ENCODE assay signal across 1 cellular context in the genomic region with DNA sequence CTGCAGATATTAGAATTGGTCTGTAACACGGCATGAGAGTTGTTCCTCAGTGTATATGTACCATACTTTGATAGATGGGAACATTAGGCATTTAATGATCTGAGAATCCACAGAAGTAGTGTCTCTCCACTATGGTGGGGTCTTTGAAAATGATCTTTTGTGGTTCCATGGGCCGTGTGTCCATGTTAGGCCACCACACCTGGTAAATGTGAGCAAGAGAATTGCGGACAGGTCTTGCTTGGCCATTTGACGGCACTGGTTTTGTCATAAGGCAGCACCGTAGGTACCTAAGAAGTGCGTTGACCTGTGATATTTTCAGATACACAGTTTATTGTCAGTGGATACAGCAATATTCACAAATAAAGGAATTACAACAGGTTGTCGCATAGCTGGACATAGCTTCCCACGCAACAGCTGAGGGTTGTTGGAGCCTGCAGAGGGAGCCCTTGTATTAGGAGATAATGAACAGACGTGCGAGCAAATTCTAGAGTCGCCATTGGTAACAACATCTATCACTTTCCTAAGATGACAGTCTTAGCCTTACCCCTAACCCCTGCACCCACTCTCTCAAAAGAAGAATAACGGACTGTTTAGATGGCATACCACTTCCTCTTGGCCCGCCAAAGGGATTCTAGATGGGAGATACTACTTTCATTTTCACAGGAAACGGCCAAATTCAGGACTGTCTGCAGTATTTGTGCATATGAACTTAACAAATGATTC.
TF ChIP-seq lines count a peak whose summit lies in the region.

No MANE protein-coding gene starts in this region.

TF ChIP-seq in K562, 482 proteins besides CTCF, POLR2A, EP300 and RAD21 (continued from another document):
- TF ChIP-seq, protein P1, sequence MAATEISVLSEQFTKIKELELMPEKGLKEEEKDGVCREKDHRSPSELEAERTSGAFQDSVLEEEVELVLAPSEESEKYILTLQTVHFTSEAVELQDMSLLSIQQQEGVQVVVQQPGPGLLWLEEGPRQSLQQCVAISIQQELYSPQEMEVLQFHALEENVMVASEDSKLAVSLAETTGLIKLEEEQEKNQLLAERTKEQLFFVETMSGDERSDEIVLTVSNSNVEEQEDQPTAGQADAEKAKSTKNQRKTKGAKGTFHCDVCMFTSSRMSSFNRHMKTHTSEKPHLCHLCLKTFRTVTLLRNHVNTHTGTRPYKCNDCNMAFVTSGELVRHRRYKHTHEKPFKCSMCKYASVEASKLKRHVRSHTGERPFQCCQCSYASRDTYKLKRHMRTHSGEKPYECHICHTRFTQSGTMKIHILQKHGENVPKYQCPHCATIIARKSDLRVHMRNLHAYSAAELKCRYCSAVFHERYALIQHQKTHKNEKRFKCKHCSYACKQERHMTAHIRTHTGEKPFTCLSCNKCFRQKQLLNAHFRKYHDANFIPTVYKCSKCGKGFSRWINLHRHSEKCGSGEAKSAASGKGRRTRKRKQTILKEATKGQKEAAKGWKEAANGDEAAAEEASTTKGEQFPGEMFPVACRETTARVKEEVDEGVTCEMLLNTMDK (IDR thresholded peaks at IDR 0.05; ENCODE audit: borderline replicate concordance, insufficient read depth, low read depth, low read length, poor library complexity, severe bottlenecking) = peak; percentile 22
- peak; percentile 63 for TF ChIP-seq MEIS2 (IDR thresholded peaks at IDR 0.05; ENCODE audit: partially characterized antibody)
- peak; percentile 79 for TF ChIP-seq ARID2 (IDR thresholded peaks at IDR 0.05)
- peak; percentile 87 for TF ChIP-seq SMC3 (conservative IDR thresholded peaks at IDR 0.05; ENCODE audit: insufficient read depth, low read depth, low read length)
- 0 out of 2 replicates have a peak, but pooled peaks have one; percentile 32 for TF ChIP-seq KLF16 (IDR thresholded peaks at IDR 0.05)
- TF ChIP-seq RB1 (IDR thresholded peaks at IDR 0.05; ENCODE audit: low read depth) = 0 out of 2 replicates have a peak, but pooled peaks have one; percentile 16
- peak; percentile 42 for TF ChIP-seq DACH1 (IDR thresholded peaks at IDR 0.05; ENCODE audit: partially characterized antibody)
- no peak for TF ChIP-seq NR4A1 (CRISPR knock-in tag; IDR thresholded peaks at IDR 0.05)
- 0 out of 2 replicates have a peak, but pooled peaks have one; percentile 26 for TF ChIP-seq NR4A1 (tag; IDR thresholded peaks at IDR 0.05)
- TF ChIP-seq CREM (IDR thresholded peaks at IDR 0.05; ENCODE audit: low read depth) = peak; percentile 47; the same call in 1 of the 2 replicates
- no peak for TF ChIP-seq ZNF354B (CRISPR knock-in tag; IDR thresholded peaks at IDR 0.05)
- TF ChIP-seq, protein P2, sequence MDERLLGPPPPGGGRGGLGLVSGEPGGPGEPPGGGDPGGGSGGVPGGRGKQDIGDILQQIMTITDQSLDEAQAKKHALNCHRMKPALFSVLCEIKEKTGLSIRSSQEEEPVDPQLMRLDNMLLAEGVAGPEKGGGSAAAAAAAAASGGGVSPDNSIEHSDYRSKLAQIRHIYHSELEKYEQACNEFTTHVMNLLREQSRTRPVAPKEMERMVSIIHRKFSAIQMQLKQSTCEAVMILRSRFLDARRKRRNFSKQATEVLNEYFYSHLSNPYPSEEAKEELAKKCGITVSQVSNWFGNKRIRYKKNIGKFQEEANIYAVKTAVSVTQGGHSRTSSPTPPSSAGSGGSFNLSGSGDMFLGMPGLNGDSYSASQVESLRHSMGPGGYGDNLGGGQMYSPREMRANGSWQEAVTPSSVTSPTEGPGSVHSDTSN (CRISPR knock-in tag; IDR thresholded peaks at IDR 0.05; ENCODE audit: low read depth) = no peak
- TF ChIP-seq, protein P2 (tag; conservative IDR thresholded peaks at IDR 0.05; ENCODE audit: low read depth) = peak; percentile 77
- 0 out of 4 replicates have a peak, but pooled peaks of 1 of the 2 experiments have one; percentile 19 for TF ChIP-seq RCOR1 (IDR thresholded peaks at IDR 0.05; ENCODE audit: borderline replicate concordance in 1 of 2, low read depth in 2 of 2, low read length in 2 of 2)
- TF ChIP-seq, protein P3, sequence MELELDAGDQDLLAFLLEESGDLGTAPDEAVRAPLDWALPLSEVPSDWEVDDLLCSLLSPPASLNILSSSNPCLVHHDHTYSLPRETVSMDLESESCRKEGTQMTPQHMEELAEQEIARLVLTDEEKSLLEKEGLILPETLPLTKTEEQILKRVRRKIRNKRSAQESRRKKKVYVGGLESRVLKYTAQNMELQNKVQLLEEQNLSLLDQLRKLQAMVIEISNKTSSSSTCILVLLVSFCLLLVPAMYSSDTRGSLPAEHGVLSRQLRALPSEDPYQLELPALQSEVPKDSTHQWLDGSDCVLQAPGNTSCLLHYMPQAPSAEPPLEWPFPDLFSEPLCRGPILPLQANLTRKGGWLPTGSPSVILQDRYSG (tag; conservative IDR thresholded peaks at IDR 0.05; ENCODE audit: low read depth) = no peak
- no peak; the same call in 1 of the 2 replicates for TF ChIP-seq MBD2 (IDR thresholded peaks at IDR 0.05; ENCODE audit: borderline replicate concordance, low read depth)
- TF ChIP-seq, protein P4, sequence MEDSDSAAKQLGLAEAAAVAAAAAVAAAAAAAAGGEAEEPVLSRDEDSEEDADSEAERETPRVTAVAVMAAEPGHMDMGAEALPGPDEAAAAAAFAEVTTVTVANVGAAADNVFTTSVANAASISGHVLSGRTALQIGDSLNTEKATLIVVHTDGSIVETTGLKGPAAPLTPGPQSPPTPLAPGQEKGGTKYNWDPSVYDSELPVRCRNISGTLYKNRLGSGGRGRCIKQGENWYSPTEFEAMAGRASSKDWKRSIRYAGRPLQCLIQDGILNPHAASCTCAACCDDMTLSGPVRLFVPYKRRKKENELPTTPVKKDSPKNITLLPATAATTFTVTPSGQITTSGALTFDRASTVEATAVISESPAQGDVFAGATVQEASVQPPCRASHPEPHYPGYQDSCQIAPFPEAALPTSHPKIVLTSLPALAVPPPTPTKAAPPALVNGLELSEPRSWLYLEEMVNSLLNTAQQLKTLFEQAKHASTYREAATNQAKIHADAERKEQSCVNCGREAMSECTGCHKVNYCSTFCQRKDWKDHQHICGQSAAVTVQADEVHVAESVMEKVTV (CRISPR knock-in tag; IDR thresholded peaks at IDR 0.05) = peak; percentile 67
- TF ChIP-seq RAD51 (IDR thresholded peaks at IDR 0.05; ENCODE audit: borderline replicate concordance, low read depth) = no peak
- peak in 1 of 3 experiments; percentile 52 for TF ChIP-seq YY1 (IDR thresholded peaks at IDR 0.05; ENCODE audit: borderline replicate concordance in 1 of 3, control insufficient read depth in 1 of 3, extremely low read depth in 1 of 3, insufficient read depth in 3 of 3, insufficient read length in 1 of 3, insufficient replicate concordance in 2 of 3, low read depth in 1 of 3, low read length in 2 of 3)
- peak; percentile 70 for TF ChIP-seq CC2D1A (IDR thresholded peaks at IDR 0.05)
- TF ChIP-seq GTF2E2 (tag; IDR thresholded peaks at IDR 0.05) = no peak
- no peak for TF ChIP-seq ZNF324 (CRISPR knock-in tag; IDR thresholded peaks at IDR 0.05)
- TF ChIP-seq, protein P5, sequence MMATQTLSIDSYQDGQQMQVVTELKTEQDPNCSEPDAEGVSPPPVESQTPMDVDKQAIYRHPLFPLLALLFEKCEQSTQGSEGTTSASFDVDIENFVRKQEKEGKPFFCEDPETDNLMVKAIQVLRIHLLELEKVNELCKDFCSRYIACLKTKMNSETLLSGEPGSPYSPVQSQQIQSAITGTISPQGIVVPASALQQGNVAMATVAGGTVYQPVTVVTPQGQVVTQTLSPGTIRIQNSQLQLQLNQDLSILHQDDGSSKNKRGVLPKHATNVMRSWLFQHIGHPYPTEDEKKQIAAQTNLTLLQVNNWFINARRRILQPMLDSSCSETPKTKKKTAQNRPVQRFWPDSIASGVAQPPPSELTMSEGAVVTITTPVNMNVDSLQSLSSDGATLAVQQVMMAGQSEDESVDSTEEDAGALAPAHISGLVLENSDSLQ (IDR thresholded peaks at IDR 0.05) = peak; percentile 82
- peak; percentile 66 for TF ChIP-seq EGR1 (conservative IDR thresholded peaks at IDR 0.05)
